In genomic region chr16:2911580-2912329, GRCh38 we compare ENCODE assay signal across 1 cellular context.
TF ChIP-seq lines count a peak whose summit lies in the region.

Gene FLYWCH1 (plus strand): TSS chr16:2911931. CDS start chr16:2929686, 17,755 bp downstream.

TF ChIP-seq in HepG2, 621 proteins besides CTCF, POLR2A, EP300 and RAD21 (continued from another document and continues in another):
- peak; percentile 43 for TF ChIP-seq PAXIP1 (CRISPR knock-in tag; conservative IDR thresholded peaks at IDR 0.05)
- no peak for TF ChIP-seq ZNF296 (CRISPR knock-in tag; conservative IDR thresholded peaks at IDR 0.05)
- TF ChIP-seq FOXP1 (IDR thresholded peaks at IDR 0.05) = no peak
- 0 out of 2 replicates have a peak, but pooled peaks have one; percentile 15 for TF ChIP-seq FOXP1 (CRISPR knock-in tag; IDR thresholded peaks at IDR 0.05)
- no peak for TF ChIP-seq NFE2L2 (IDR thresholded peaks at IDR 0.05; ENCODE audit: low read length)
- TF ChIP-seq MXD4 (CRISPR knock-in tag; IDR thresholded peaks at IDR 0.05) = no peak
- TF ChIP-seq CEBPB (IDR thresholded peaks at IDR 0.05; ENCODE audit: borderline replicate concordance, low read depth, low read length) = peak; percentile 33; the same call in 1 of the 2 replicates
- TF ChIP-seq GRHL1 (CRISPR knock-in tag; conservative IDR thresholded peaks at IDR 0.05) = no peak
- peak; percentile 20; the same call in 1 of the 2 replicates for TF ChIP-seq ZNF232 (CRISPR knock-in tag; IDR thresholded peaks at IDR 0.05; ENCODE audit: borderline replicate concordance)
- peak; percentile 12; the same call in 1 of the 2 replicates for TF ChIP-seq NRL (CRISPR knock-in tag; IDR thresholded peaks at IDR 0.05; ENCODE audit: borderline replicate concordance)
- TF ChIP-seq, protein P1, sequence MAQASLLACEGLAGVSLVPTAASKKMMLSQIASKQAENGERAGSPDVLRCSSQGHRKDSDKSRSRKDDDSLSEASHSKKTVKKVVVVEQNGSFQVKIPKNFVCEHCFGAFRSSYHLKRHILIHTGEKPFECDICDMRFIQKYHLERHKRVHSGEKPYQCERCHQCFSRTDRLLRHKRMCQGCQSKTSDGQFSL (CRISPR knock-in tag; IDR thresholded peaks at IDR 0.05) = peak; percentile 57; the same call in 1 of the 2 replicates
- TF ChIP-seq TCF7L2 (IDR thresholded peaks at IDR 0.05; ENCODE audit: low read depth, low read length) = no peak
- TF ChIP-seq HIC2 (CRISPR knock-in tag; IDR thresholded peaks at IDR 0.05; ENCODE audit: low read depth) = no peak
- TF ChIP-seq BCL6 (CRISPR knock-in tag; IDR thresholded peaks at IDR 0.05) = no peak
- TF ChIP-seq HOXD1 (CRISPR knock-in tag; IDR thresholded peaks at IDR 0.05) = no peak
- TF ChIP-seq ATF3 (CRISPR knock-in tag; IDR thresholded peaks at IDR 0.05) = no peak
- TF ChIP-seq SP5 (CRISPR knock-in tag; IDR thresholded peaks at IDR 0.05; ENCODE audit: borderline replicate concordance, low read depth) = peak; percentile 74
- 0 out of 2 replicates have a peak, but pooled peaks have one; percentile 62 for TF ChIP-seq ZNF451 (CRISPR knock-in tag; IDR thresholded peaks at IDR 0.05)
- TF ChIP-seq NFE2 (CRISPR knock-in tag; IDR thresholded peaks at IDR 0.05) = no peak
- TF ChIP-seq TBL1XR1 (IDR thresholded peaks at IDR 0.05; ENCODE audit: borderline replicate concordance, low read length, partially characterized antibody) = no peak
- no peak for TF ChIP-seq ARNT (IDR thresholded peaks at IDR 0.05)
- no peak for TF ChIP-seq ZSCAN12 (CRISPR knock-in tag; IDR thresholded peaks at IDR 0.05)
- no peak for TF ChIP-seq MBD4 (IDR thresholded peaks at IDR 0.05; ENCODE audit: borderline replicate concordance, low read length)
- peak; percentile 85 for TF ChIP-seq THAP11 (CRISPR knock-in tag; IDR thresholded peaks at IDR 0.05)
- TF ChIP-seq KLF16 (CRISPR knock-in tag; IDR thresholded peaks at IDR 0.05) = peak in 1 of 2 experiments; percentile 63; a peak in 1 of 4 replicates
- TF ChIP-seq NFRKB (IDR thresholded peaks at IDR 0.05) = no peak
- TF ChIP-seq NONO (IDR thresholded peaks at IDR 0.05) = no peak
- peak; percentile 82 for TF ChIP-seq NONO (CRISPR knock-in tag; conservative IDR thresholded peaks at IDR 0.05)
- no peak for TF ChIP-seq MED13 (CRISPR knock-in tag; IDR thresholded peaks at IDR 0.05)
- TF ChIP-seq ELF4 (CRISPR knock-in tag; IDR thresholded peaks at IDR 0.05; ENCODE audit: borderline replicate concordance) = no peak
- no peak for TF ChIP-seq DDIT3 (CRISPR knock-in tag; IDR thresholded peaks at IDR 0.05)
- no peak for TF ChIP-seq JDP2 (CRISPR knock-in tag; IDR thresholded peaks at IDR 0.05; ENCODE audit: borderline replicate concordance)
- TF ChIP-seq ZUFSP (CRISPR knock-in tag; IDR thresholded peaks at IDR 0.05; ENCODE audit: borderline replicate concordance) = no peak
- TF ChIP-seq NFYB (CRISPR knock-in tag; IDR thresholded peaks at IDR 0.05) = peak; percentile 78
- TF ChIP-seq XRCC5 (optimal IDR thresholded peaks at IDR 0.05; ENCODE audit: low read length) = peak; percentile 90
- peak; percentile 75 for TF ChIP-seq NFYC (CRISPR knock-in tag; IDR thresholded peaks at IDR 0.05)
- peak; percentile 30; the same call in 1 of the 2 replicates for TF ChIP-seq TGIF2 (CRISPR knock-in tag; IDR thresholded peaks at IDR 0.05)
- TF ChIP-seq KLF12 (CRISPR knock-in tag; IDR thresholded peaks at IDR 0.05; ENCODE audit: borderline replicate concordance) = peak; percentile 53; the same call in 1 of the 2 replicates
- TF ChIP-seq MYNN (CRISPR knock-in tag; IDR thresholded peaks at IDR 0.05; ENCODE audit: low read depth) = no peak
- 0 out of 2 replicates have a peak, but pooled peaks have one; percentile 44 for TF ChIP-seq IKZF5 (CRISPR knock-in tag; IDR thresholded peaks at IDR 0.05)
- TF ChIP-seq, protein P2, sequence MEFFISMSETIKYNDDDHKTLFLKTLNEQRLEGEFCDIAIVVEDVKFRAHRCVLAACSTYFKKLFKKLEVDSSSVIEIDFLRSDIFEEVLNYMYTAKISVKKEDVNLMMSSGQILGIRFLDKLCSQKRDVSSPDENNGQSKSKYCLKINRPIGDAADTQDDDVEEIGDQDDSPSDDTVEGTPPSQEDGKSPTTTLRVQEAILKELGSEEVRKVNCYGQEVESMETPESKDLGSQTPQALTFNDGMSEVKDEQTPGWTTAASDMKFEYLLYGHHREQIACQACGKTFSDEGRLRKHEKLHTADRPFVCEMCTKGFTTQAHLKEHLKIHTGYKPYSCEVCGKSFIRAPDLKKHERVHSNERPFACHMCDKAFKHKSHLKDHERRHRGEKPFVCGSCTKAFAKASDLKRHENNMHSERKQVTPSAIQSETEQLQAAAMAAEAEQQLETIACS (CRISPR knock-in tag; IDR thresholded peaks at IDR 0.05) = peak; percentile 98
- TF ChIP-seq FOXA3 (CRISPR knock-in tag; IDR thresholded peaks at IDR 0.05) = peak; percentile 60; the same call in 1 of the 2 replicates
- TF ChIP-seq POLR2G (IDR thresholded peaks at IDR 0.05; ENCODE audit: low read depth, low read length) = peak; percentile 64
- TF ChIP-seq KLF13 (CRISPR knock-in tag; IDR thresholded peaks at IDR 0.05) = no peak
- TF ChIP-seq ZNF441 (CRISPR knock-in tag; IDR thresholded peaks at IDR 0.05; ENCODE audit: borderline replicate concordance) = peak; percentile 75; the same call in 1 of the 2 replicates
- 0 out of 2 replicates have a peak, but pooled peaks have one; percentile 38 for TF ChIP-seq ZNF773 (CRISPR knock-in tag; IDR thresholded peaks at IDR 0.05; ENCODE audit: borderline replicate concordance)
- TF ChIP-seq BORCS8-MEF2B (CRISPR knock-in tag; IDR thresholded peaks at IDR 0.05) = no peak; the same call in none of the 2 replicates
- TF ChIP-seq SALL1 (CRISPR knock-in tag; IDR thresholded peaks at IDR 0.05) = peak; percentile 83
- TF ChIP-seq, protein P3, sequence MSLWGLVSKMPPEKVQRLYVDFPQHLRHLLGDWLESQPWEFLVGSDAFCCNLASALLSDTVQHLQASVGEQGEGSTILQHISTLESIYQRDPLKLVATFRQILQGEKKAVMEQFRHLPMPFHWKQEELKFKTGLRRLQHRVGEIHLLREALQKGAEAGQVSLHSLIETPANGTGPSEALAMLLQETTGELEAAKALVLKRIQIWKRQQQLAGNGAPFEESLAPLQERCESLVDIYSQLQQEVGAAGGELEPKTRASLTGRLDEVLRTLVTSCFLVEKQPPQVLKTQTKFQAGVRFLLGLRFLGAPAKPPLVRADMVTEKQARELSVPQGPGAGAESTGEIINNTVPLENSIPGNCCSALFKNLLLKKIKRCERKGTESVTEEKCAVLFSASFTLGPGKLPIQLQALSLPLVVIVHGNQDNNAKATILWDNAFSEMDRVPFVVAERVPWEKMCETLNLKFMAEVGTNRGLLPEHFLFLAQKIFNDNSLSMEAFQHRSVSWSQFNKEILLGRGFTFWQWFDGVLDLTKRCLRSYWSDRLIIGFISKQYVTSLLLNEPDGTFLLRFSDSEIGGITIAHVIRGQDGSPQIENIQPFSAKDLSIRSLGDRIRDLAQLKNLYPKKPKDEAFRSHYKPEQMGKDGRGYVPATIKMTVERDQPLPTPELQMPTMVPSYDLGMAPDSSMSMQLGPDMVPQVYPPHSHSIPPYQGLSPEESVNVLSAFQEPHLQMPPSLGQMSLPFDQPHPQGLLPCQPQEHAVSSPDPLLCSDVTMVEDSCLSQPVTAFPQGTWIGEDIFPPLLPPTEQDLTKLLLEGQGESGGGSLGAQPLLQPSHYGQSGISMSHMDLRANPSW (CRISPR knock-in tag; IDR thresholded peaks at IDR 0.05; ENCODE audit: borderline replicate concordance) = no peak
- peak; percentile 34 for TF ChIP-seq ZNF891 (CRISPR knock-in tag; IDR thresholded peaks at IDR 0.05)
- TF ChIP-seq ZNF607 (CRISPR knock-in tag; IDR thresholded peaks at IDR 0.05; ENCODE audit: borderline replicate concordance) = no peak
- TF ChIP-seq HDAC2 (CRISPR knock-in tag; IDR thresholded peaks at IDR 0.05) = peak; percentile 35; the same call in 1 of the 2 replicates
- TF ChIP-seq HNRNPK (IDR thresholded peaks at IDR 0.05; ENCODE audit: low read depth, low read length, poor library complexity, severe bottlenecking) = peak; percentile 62
- TF ChIP-seq ZNF513 (CRISPR knock-in tag; conservative IDR thresholded peaks at IDR 0.05) = 0 out of 2 replicates have a peak, but pooled peaks have one; percentile 52
- no peak for TF ChIP-seq ZNF672 (CRISPR knock-in tag; IDR thresholded peaks at IDR 0.05)
